In the genomic region with DNA sequence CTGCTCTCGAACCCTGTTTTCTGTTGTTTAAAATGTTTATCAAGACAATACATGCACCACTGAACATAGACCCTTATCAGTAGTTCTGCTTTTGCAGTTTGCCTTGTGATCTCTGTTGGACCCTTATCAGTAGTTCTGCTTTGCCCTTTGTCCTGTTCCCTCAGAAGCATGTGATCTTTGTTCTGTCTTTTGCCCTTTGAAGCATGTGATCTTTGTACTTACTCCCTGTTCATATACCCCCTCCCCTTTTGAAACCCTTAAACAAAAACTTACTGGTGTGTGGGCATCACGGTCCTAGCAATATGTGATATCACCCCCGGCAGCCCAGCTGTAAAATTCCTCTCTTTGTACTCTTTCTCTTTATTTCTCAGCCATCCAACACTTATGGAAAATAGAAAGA, we compare ENCODE assay signal across 6 cellular contexts. TPM values are rescaled to one million over a fixed set of nuclear protein-coding genes. Genes with fewer than 3 reads are reported as not detected.
"Had no signal": no experiment of that assay in that cellular context is flagged by ENCODE, and none has a peak within 500 bp of the region (broad histone marks: within the 10 kb centered on the region; RNA-seq: fewer than 3 reads in every experiment).

No MANE protein-coding gene starts in this region.

RNA-seq across cellular contexts. Expression of gene UGT2B11, which starts 22.6 kb away (rescaled TPM):
- total RNA-seq: GM23248, H4, H7, HFFc6, HT1080 had no signal
- polyA plus RNA-seq: GM23248, IgD-negative memory B cell had no signal
